1 cellular context compared by ENCODE assay signal in the genomic region with DNA sequence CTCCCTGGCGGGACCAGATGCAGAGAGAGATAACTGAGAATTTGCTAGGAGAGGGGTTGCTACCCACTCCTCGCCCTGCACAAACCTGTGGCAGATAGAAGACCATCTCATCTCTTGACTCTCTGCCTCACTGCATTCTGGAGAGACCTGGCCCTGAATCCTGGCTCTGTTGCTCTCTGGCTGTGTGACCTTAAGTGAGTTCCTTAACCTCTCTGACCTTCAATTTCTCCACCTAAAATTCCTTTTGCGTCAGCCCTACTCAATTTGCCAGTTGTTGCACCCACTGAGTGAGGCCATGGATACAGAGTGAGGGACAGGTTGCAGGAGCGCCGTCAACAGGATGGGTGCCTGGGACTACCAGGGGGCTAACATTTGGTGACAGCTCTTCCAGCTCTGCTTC.
TF ChIP-seq lines count a peak whose summit lies in the region.

No MANE protein-coding gene starts in this region.

TF ChIP-seq in K562, 482 proteins besides CTCF, POLR2A, EP300 and RAD21:
- TF ChIP-seq, protein P1, sequence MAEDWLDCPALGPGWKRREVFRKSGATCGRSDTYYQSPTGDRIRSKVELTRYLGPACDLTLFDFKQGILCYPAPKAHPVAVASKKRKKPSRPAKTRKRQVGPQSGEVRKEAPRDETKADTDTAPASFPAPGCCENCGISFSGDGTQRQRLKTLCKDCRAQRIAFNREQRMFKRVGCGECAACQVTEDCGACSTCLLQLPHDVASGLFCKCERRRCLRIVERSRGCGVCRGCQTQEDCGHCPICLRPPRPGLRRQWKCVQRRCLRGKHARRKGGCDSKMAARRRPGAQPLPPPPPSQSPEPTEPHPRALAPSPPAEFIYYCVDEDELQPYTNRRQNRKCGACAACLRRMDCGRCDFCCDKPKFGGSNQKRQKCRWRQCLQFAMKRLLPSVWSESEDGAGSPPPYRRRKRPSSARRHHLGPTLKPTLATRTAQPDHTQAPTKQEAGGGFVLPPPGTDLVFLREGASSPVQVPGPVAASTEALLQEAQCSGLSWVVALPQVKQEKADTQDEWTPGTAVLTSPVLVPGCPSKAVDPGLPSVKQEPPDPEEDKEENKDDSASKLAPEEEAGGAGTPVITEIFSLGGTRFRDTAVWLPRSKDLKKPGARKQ (CRISPR knock-in tag; IDR thresholded peaks at IDR 0.05): no peak
- TF ChIP-seq, protein P2, sequence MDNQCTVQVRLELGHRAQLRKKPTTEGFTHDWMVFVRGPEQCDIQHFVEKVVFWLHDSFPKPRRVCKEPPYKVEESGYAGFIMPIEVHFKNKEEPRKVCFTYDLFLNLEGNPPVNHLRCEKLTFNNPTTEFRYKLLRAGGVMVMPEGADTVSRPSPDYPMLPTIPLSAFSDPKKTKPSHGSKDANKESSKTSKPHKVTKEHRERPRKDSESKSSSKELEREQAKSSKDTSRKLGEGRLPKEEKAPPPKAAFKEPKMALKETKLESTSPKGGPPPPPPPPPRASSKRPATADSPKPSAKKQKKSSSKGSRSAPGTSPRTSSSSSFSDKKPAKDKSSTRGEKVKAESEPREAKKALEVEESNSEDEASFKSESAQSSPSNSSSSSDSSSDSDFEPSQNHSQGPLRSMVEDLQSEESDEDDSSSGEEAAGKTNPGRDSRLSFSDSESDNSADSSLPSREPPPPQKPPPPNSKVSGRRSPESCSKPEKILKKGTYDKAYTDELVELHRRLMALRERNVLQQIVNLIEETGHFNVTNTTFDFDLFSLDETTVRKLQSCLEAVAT (IDR thresholded peaks at IDR 0.05): no peak
- TF ChIP-seq TCFL5 (CRISPR knock-in tag; conservative IDR thresholded peaks at IDR 0.05): no peak
- TF ChIP-seq RBM25 (IDR thresholded peaks at IDR 0.05; ENCODE audit: low read depth, low read length, severe bottlenecking): peak; percentile 89
- no peak for TF ChIP-seq TGIF2 (CRISPR knock-in tag; IDR thresholded peaks at IDR 0.05)
- TF ChIP-seq PCBP1 (IDR thresholded peaks at IDR 0.05; ENCODE audit: low read depth, low read length, poor library complexity, severe bottlenecking): no peak
- TF ChIP-seq HMG20B (CRISPR knock-in tag; IDR thresholded peaks at IDR 0.05): no peak
- TF ChIP-seq SMAD3 (CRISPR knock-in tag; conservative IDR thresholded peaks at IDR 0.05): no peak
- TF ChIP-seq, protein P3, sequence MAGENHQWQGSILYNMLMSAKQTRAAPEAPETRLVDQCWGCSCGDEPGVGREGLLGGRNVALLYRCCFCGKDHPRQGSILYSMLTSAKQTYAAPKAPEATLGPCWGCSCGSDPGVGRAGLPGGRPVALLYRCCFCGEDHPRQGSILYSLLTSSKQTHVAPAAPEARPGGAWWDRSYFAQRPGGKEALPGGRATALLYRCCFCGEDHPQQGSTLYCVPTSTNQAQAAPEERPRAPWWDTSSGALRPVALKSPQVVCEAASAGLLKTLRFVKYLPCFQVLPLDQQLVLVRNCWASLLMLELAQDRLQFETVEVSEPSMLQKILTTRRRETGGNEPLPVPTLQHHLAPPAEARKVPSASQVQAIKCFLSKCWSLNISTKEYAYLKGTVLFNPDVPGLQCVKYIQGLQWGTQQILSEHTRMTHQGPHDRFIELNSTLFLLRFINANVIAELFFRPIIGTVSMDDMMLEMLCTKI (IDR thresholded peaks at IDR 0.05; ENCODE audit: partially characterized antibody): no peak
- no peak for TF ChIP-seq NR3C1 (CRISPR knock-in tag; IDR thresholded peaks at IDR 0.05)
- TF ChIP-seq PHF20 (IDR thresholded peaks at IDR 0.05; ENCODE audit: partially characterized antibody): no peak
- TF ChIP-seq, protein P4, sequence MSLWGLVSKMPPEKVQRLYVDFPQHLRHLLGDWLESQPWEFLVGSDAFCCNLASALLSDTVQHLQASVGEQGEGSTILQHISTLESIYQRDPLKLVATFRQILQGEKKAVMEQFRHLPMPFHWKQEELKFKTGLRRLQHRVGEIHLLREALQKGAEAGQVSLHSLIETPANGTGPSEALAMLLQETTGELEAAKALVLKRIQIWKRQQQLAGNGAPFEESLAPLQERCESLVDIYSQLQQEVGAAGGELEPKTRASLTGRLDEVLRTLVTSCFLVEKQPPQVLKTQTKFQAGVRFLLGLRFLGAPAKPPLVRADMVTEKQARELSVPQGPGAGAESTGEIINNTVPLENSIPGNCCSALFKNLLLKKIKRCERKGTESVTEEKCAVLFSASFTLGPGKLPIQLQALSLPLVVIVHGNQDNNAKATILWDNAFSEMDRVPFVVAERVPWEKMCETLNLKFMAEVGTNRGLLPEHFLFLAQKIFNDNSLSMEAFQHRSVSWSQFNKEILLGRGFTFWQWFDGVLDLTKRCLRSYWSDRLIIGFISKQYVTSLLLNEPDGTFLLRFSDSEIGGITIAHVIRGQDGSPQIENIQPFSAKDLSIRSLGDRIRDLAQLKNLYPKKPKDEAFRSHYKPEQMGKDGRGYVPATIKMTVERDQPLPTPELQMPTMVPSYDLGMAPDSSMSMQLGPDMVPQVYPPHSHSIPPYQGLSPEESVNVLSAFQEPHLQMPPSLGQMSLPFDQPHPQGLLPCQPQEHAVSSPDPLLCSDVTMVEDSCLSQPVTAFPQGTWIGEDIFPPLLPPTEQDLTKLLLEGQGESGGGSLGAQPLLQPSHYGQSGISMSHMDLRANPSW (CRISPR knock-in tag; IDR thresholded peaks at IDR 0.05): no peak
- TF ChIP-seq PTBP1 (IDR thresholded peaks at IDR 0.05; ENCODE audit: low read depth, low read length): 0 out of 2 replicates have a peak, but pooled peaks have one; percentile 38
- TF ChIP-seq FOXJ3 (CRISPR knock-in tag; IDR thresholded peaks at IDR 0.05): no peak
- TF ChIP-seq, protein P5, sequence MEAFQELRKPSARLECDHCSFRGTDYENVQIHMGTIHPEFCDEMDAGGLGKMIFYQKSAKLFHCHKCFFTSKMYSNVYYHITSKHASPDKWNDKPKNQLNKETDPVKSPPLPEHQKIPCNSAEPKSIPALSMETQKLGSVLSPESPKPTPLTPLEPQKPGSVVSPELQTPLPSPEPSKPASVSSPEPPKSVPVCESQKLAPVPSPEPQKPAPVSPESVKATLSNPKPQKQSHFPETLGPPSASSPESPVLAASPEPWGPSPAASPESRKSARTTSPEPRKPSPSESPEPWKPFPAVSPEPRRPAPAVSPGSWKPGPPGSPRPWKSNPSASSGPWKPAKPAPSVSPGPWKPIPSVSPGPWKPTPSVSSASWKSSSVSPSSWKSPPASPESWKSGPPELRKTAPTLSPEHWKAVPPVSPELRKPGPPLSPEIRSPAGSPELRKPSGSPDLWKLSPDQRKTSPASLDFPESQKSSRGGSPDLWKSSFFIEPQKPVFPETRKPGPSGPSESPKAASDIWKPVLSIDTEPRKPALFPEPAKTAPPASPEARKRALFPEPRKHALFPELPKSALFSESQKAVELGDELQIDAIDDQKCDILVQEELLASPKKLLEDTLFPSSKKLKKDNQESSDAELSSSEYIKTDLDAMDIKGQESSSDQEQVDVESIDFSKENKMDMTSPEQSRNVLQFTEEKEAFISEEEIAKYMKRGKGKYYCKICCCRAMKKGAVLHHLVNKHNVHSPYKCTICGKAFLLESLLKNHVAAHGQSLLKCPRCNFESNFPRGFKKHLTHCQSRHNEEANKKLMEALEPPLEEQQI (IDR thresholded peaks at IDR 0.05): no peak
- TF ChIP-seq SMARCE1 (IDR thresholded peaks at IDR 0.05): no peak
- TF ChIP-seq, protein P6, sequence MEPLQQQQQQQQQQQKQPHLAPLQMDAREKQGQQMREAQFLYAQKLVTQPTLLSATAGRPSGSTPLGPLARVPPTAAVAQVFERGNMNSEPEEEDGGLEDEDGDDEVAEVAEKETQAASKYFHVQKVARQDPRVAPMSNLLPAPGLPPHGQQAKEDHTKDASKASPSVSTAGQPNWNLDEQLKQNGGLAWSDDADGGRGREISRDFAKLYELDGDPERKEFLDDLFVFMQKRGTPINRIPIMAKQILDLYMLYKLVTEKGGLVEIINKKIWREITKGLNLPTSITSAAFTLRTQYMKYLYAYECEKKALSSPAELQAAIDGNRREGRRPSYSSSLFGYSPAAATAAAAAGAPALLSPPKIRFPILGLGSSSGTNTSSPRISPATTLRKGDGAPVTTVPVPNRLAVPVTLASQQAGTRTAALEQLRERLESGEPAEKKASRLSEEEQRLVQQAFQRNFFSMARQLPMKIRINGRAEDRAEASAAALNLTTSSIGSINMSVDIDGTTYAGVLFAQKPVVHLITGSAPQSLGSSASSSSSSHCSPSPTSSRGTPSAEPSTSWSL (CRISPR knock-in tag; IDR thresholded peaks at IDR 0.05; ENCODE audit: borderline replicate concordance): no peak
- peak; percentile 87 for TF ChIP-seq BCOR (IDR thresholded peaks at IDR 0.05)
- TF ChIP-seq BRD9 (IDR thresholded peaks at IDR 0.05; ENCODE audit: low read depth, partially characterized antibody): peak; percentile 49
- TF ChIP-seq TRIM28 (IDR thresholded peaks at IDR 0.05): no peak
- TF ChIP-seq SMARCA5 (IDR thresholded peaks at IDR 0.05): peak; percentile 75
- no peak for TF ChIP-seq ZBTB1 (CRISPR knock-in tag; IDR thresholded peaks at IDR 0.05; ENCODE audit: borderline replicate concordance, low read depth)
- TF ChIP-seq CEBPB (tag; IDR thresholded peaks at IDR 0.05): no peak
- TF ChIP-seq NELFE (IDR thresholded peaks at IDR 0.05; ENCODE audit: insufficient read depth, insufficient read length): no peak
- TF ChIP-seq GABPB2 (CRISPR knock-in tag; conservative IDR thresholded peaks at IDR 0.05): no peak
- no peak for TF ChIP-seq ARID2 (IDR thresholded peaks at IDR 0.05)
- no peak for TF ChIP-seq SRSF1 (IDR thresholded peaks at IDR 0.05; ENCODE audit: low read depth, low read length)
- TF ChIP-seq FOXA1 (IDR thresholded peaks at IDR 0.05; ENCODE audit: borderline replicate concordance): no peak
- TF ChIP-seq RBM17 (IDR thresholded peaks at IDR 0.05; ENCODE audit: borderline replicate concordance, low read depth, low read length): no peak
- no peak for TF ChIP-seq PHF21A (IDR thresholded peaks at IDR 0.05; ENCODE audit: borderline replicate concordance, low read depth)
- no peak for TF ChIP-seq SP2 (IDR thresholded peaks at IDR 0.05; ENCODE audit: extremely low read depth, low read depth, low read length, poor library complexity, severe bottlenecking)
- TF ChIP-seq SIN3B (IDR thresholded peaks at IDR 0.05; ENCODE audit: low read depth): no peak
- TF ChIP-seq GATA2 (CRISPR knock-in tag; IDR thresholded peaks at IDR 0.05): peak; percentile 65; the same call in 1 of the 2 replicates
- 0 out of 4 replicates have a peak, but pooled peaks of 1 of the 2 experiments have one; percentile 46 for TF ChIP-seq KDM1A (IDR thresholded peaks at IDR 0.05)
- no peak for TF ChIP-seq ZNF274 (IDR thresholded peaks at IDR 0.05; ENCODE audit: borderline replicate concordance, low read depth, low read length)
- TF ChIP-seq NR4A1 (CRISPR knock-in tag; IDR thresholded peaks at IDR 0.05): no peak
- no peak for TF ChIP-seq NR4A1 (tag; IDR thresholded peaks at IDR 0.05)
- TF ChIP-seq ZFP36 (IDR thresholded peaks at IDR 0.05; ENCODE audit: low read depth, low read length, partially characterized antibody): peak; percentile 81
- TF ChIP-seq BRCA1 (IDR thresholded peaks at IDR 0.05): no peak
- no peak for TF ChIP-seq BRCA1 (CRISPR knock-in tag; IDR thresholded peaks at IDR 0.05)
